8 cellular contexts compared by ENCODE assay signal in genomic region chr3:122577409-122578028, GRCh38. TPM values are rescaled to one million over a fixed set of nuclear protein-coding genes. Genes with fewer than 3 reads are reported as not detected.
DNase-seq lines count a peak whose midpoint lies in the region; ATAC-seq and TF ChIP-seq lines count a peak whose summit lies in the region.

TSS of gene PARP15 (plus strand) at chr3:122577650. CDS start at chr3:122577668, 18 bp downstream.

- DNase-seq in GM20000 (ENCODE audit: low spot score) (peak; percentile 53), esophagus squamous epithelium (lab: John Stamatoyannopoulos, UW) (no peak), trophoblast cell (no peak), adrenal gland (no peak)
- peak; percentile 64 for DNase-seq in activated CD4-positive, alpha-beta memory T cell treated with anti-CD3 and anti-CD28 coated beads, Interleukin-2, amount 10 ng/mL, durations not matched to agents 7 days and 5 days

- H3K9me3 Mint-ChIP-seq in activated CD4-positive, alpha-beta memory T cell treated with anti-CD3 and anti-CD28 coated beads, Interleukin-2, amount 10 ng/mL, durations not matched to agents 7 days and 5 days, result peaks cover 12% of the 10 kb centered on the region

- peak within 1 kb of the TSS; percentile 35 for H3K18ac ChIP-seq in trophoblast cell (ENCODE audit: low read length)

- no peak within 1 kb of the TSS for H2BK12ac ChIP-seq in trophoblast cell (ENCODE audit: low read length)

- POLR2A ChIA-PET in activated CD4-positive, alpha-beta memory T cell treated with anti-CD3 and anti-CD28 coated beads, Interleukin-2, amount 10 ng/mL, durations not matched to agents 7 days and 5 days (lab: Charles Lee), result interaction anchor here (0.7 to 7.6 kb wide), 5 partner anchors 13 to 193 kb away, joined by 3 to 129 read pairs (median 7); partner anchors contain the start of genes DTX3L, FAM162A, PARP14 and PARP9

- H3K9ac ChIP-seq in trophoblast cell (ENCODE audit: low read length), result no peak within 1 kb of the TSS

- peak within 1 kb of the TSS; percentile 66 for H2AFZ ChIP-seq in trophoblast cell (ENCODE audit: insufficient read depth, low read length, poor library complexity)

- H3K9me3 ChIP-seq in esophagus squamous epithelium, result peaks cover 0 to 12% (median 11%) of the 10 kb centered on the region in 3 donors
- H3K9me3 ChIP-seq in trophoblast cell (ENCODE audit: insufficient read depth, low read depth, low read length), result peaks cover 3% of the 10 kb centered on the region
- H3K9me3 ChIP-seq in adrenal gland (replicated peaks in 1 of 3), result peaks cover 0 to 4% (median 0%) of the 10 kb centered on the region in 3 donors

- H3K4me3 Mint-ChIP-seq in activated CD4-positive, alpha-beta memory T cell treated with anti-CD3 and anti-CD28 coated beads, Interleukin-2, amount 10 ng/mL, durations not matched to agents 7 days and 5 days, result peak within 1 kb of the TSS; percentile 100

- H3K27me3 Mint-ChIP-seq in activated CD4-positive, alpha-beta memory T cell treated with anti-CD3 and anti-CD28 coated beads, Interleukin-2, amount 10 ng/mL, durations not matched to agents 7 days and 5 days, result no peaks in the 10 kb centered on the region

- CTCF ChIA-PET in activated CD4-positive, alpha-beta memory T cell treated with anti-CD3 and anti-CD28 coated beads, Interleukin-2, amount 10 ng/mL, durations not matched to agents 7 days and 5 days (lab: Charles Lee), result interaction anchor here (0.7 to 2.8 kb wide), 4 partner anchors 16 to 102 kb away, joined by 3 to 23 read pairs (median 4); no protein-coding TSS in a partner anchor

- H2AK5ac ChIP-seq in trophoblast cell (ENCODE audit: low read length), result no peak within 1 kb of the TSS

- H3K27me3 ChIP-seq in esophagus squamous epithelium (no peaks in the 10 kb centered on the region), trophoblast cell (ENCODE audit: insufficient read depth, low read length) (peaks cover 6% of the 10 kb centered on the region), adrenal gland (no peaks in the 10 kb centered on the region)

- H4K91ac ChIP-seq in trophoblast cell (ENCODE audit: low read depth, low read length), result no peak within 1 kb of the TSS

- H3K36me3 Mint-ChIP-seq in activated CD4-positive, alpha-beta memory T cell treated with anti-CD3 and anti-CD28 coated beads, Interleukin-2, amount 10 ng/mL, durations not matched to agents 7 days and 5 days (ENCODE audit: low read depth), result peaks cover 74% of the 10 kb centered on the region

- peak within 1 kb of the TSS; percentile 22 for H2BK120ac ChIP-seq in trophoblast cell (ENCODE audit: insufficient read depth, low read length, poor library complexity)

- H3K79me1 ChIP-seq in trophoblast cell (ENCODE audit: low read length), result no peaks in the 10 kb centered on the region

- H3K4me1 ChIP-seq in esophagus squamous epithelium (peaks cover 4 to 27% (median 12%) of the 10 kb centered on the region in 3 donors), trophoblast cell (ENCODE audit: control insufficient read depth in 1 of 2, insufficient read depth in 2 of 2, low read length in 2 of 2) (peaks cover 4 to 6% of the 10 kb centered on the region in 2 experiments), adrenal gland (replicated peaks in 1 of 2) (peaks cover 3 to 10% of the 10 kb centered on the region in 2 donors)

- H3K23ac ChIP-seq in trophoblast cell (ENCODE audit: low read length), result no peak within 1 kb of the TSS

- H3K4me2 ChIP-seq in trophoblast cell (ENCODE audit: low read length), result peak within 1 kb of the TSS; percentile 61

- peaks cover 2% of the 10 kb centered on the region for H3K79me2 ChIP-seq in trophoblast cell (ENCODE audit: control insufficient read depth, insufficient read depth, low read length, poor library complexity)

- H3K27ac Mint-ChIP-seq in activated CD4-positive, alpha-beta memory T cell treated with anti-CD3 and anti-CD28 coated beads, Interleukin-2, amount 10 ng/mL, durations not matched to agents 7 days and 5 days, result peak within 1 kb of the TSS; percentile 98

- H3K4me3 ChIP-seq in esophagus squamous epithelium (peak within 1 kb of the TSS; percentile 33 to 67 (median 54)), trophoblast cell (ENCODE audit: low read depth, low read length) (peak within 1 kb of the TSS; percentile 32), adrenal gland (peak within 1 kb of the TSS in 2 of 4 donors; percentile 24 to 56)

- peak within 1 kb of the TSS; percentile 51 for H3K14ac ChIP-seq in trophoblast cell (ENCODE audit: low read length)

- TF ChIP-seq POLR2A in esophagus squamous epithelium (IDR thresholded peaks at IDR 0.05) (peak in 1 of 4 donors; percentile 30), adrenal gland (IDR thresholded peaks at IDR 0.05) (no peak)

- peak within 1 kb of the TSS; percentile 70 for H4K12ac ChIP-seq in trophoblast cell (ENCODE audit: low read depth, low read length)

- peaks cover 63% of the 10 kb centered on the region for H3K4me1 Mint-ChIP-seq in activated CD4-positive, alpha-beta memory T cell treated with anti-CD3 and anti-CD28 coated beads, Interleukin-2, amount 10 ng/mL, durations not matched to agents 7 days and 5 days

- TF ChIP-seq CTCF in GM20000 (IDR thresholded peaks at IDR 0.05; ENCODE audit: extremely low read depth, missing control alignments) (peak; percentile 2), esophagus squamous epithelium (IDR thresholded peaks at IDR 0.05) (no peak), adrenal gland (IDR thresholded peaks at IDR 0.05) (no peak)

- ATAC-seq in GM21515 (IDR thresholded peaks at IDR 0.05; ENCODE audit: unreplicated experiment), result no peak
- ATAC-seq in HG02938 (IDR thresholded peaks at IDR 0.05; ENCODE audit: unreplicated experiment), result no peak
- ATAC-seq in GM19463 (IDR thresholded peaks at IDR 0.05; ENCODE audit: unreplicated experiment), result no peak

- peak within 1 kb of the TSS; percentile 82 for H4K8ac ChIP-seq in trophoblast cell (ENCODE audit: low read depth, low read length)

- peak within 1 kb of the TSS in 3 of 4 donors; percentile 15 to 64 (median 44) for H3K27ac ChIP-seq in esophagus squamous epithelium
- H3K27ac ChIP-seq in trophoblast cell (ENCODE audit: low read depth, low read length), result no peak within 1 kb of the TSS
- no peak within 1 kb of the TSS for H3K27ac ChIP-seq in adrenal gland

- H3K4ac ChIP-seq in trophoblast cell (ENCODE audit: low read depth, low read length), result no peak within 1 kb of the TSS

- intact Hi-C loops in esophagus squamous epithelium (cut with DNase I) (no loop called here), adrenal gland (cut with DNase I) (no loop called here)

- H2BK5ac ChIP-seq in trophoblast cell (ENCODE audit: low read depth, low read length, poor library complexity), result no peak within 1 kb of the TSS

- WGBS in esophagus squamous epithelium, 2 donors, result 16 to 18% methylated on average over 26 of the region's 40 CpGs
- WGBS in trophoblast cell (ENCODE audit: extremely low coverage, insufficient coverage, insufficient read length), result no CpG with 5 or more reads among the region's 40 CpGs
- 7 to 13% (median 9%) methylated on average over 26 to 40 of the region's 40 CpGs for WGBS in adrenal gland, 4 donors

- H3K36me3 ChIP-seq in esophagus squamous epithelium, result peaks cover 0 to 4% (median 0%) of the 10 kb centered on the region in 3 donors
- H3K36me3 ChIP-seq in trophoblast cell (ENCODE audit: control insufficient read depth in 1 of 2, insufficient read depth in 2 of 2, low read length in 2 of 2), result no peaks in the 10 kb centered on the region
- no peaks in the 10 kb centered on the region for H3K36me3 ChIP-seq in adrenal gland (replicated peaks in 1 of 2)

RNA-seq across cellular contexts. Expression of gene PARP15, which starts in this region (rescaled TPM):
- total RNA-seq in activated CD4-positive, alpha-beta memory T cell treated with anti-CD3 and anti-CD28 coated beads, Interleukin-2, amount 10 ng/mL, durations not matched to agents 7 days and 5 days, result 10 to 100 TPM; 47.2 to 48.2 TPM
- total RNA-seq in esophagus squamous epithelium, result 1 to 10 TPM in 1 of 4 donors, under 1 TPM in 3; 0.08 to 2.3 (median 0.42) TPM
- 0.01 TPM in 1 of 2 replicates, not detected in the other for polyA plus RNA-seq in trophoblast cell (2013)
- total RNA-seq in adrenal gland, result 1 to 10 TPM in 5 of 8 donors, under 1 TPM in 3; 0.12 to 2.9 (median 1.4) TPM
- 1 to 10 TPM; 1.0 to 4.3 (median 1.3) TPM for polyA plus RNA-seq in adrenal gland

Comparison
In these comparisons a context has a peak if more than half of its experiments do, and no peak if none do; other contexts are left out.
1. RNA of gene PARP15 (total RNA-seq): 47.2 to 48.2 TPM in activated CD4-positive, alpha-beta memory T cell treated with anti-CD3 and anti-CD28 coated beads, Interleukin-2, amount 10 ng/mL, durations not matched to agents 7 days and 5 days; 0.12 to 2.9 TPM in adrenal gland and 0.08 to 2.3 TPM in esophagus squamous epithelium; every median in the first group is over 10 times any median in the second.
2. DNase-seq: peak in GM20000 (single experiment) and activated CD4-positive, alpha-beta memory T cell treated with anti-CD3 and anti-CD28 coated beads, Interleukin-2, amount 10 ng/mL, durations not matched to agents 7 days and 5 days (single experiment); none in esophagus squamous epithelium (single experiment), trophoblast cell (0 of 2) and adrenal gland (0 of 7).
3. H3K27ac ChIP-seq: peak in esophagus squamous epithelium (3 of 4); none in trophoblast cell (single experiment) and adrenal gland (0 of 5).